In the genomic region with DNA sequence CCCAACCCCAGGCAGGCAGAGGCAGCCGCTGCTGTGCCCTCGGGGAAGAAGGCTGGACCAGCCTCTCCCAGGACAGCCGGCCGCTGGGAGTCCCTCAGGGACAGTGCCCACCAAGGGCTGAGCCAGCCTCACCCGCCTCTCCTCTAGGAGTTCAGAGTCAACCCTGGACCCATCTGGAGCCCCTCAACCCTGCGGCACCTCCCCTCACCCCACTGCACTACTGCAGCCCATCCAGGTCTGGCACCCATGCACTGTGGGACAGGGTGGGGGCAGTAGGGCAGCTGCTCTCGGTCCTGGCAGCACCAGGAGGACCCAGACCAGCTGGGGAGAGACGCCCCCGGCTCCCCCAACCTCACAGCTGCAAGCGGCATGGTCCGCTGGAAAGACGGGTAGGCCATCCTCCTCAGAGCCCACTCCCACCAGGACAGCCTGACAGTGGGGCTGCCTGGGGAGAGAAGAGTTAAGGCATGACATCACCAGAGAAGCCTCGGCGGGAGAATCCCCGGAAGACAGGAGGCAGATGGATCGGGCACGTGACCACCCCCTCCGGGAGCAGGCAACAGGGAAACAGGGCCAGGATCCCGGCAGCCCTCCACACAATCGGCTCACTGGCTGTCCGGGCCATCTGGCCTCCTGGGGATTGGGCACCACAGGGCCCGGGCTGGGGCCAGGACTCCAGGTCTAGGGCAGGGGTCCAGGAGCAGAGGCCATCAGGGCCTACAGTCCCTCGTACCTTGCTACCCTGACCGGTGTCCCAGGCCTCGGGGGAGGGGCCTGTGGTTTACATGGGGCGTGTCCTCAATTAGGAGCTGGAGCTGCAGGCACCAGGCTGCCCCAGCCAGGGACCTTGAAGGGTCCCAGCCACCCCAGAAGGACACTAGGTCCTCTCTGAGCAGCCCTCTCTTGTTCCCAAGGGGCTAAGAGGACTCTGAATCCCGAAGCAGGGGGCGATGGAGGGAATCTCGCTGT, we compare ENCODE assay signal across 7 cellular contexts. TPM values are rescaled to one million over a fixed set of nuclear protein-coding genes. Genes with fewer than 3 reads are reported as not detected.
DNase-seq lines count a peak whose midpoint lies in the region; ATAC-seq and TF ChIP-seq lines count a peak whose summit lies in the region.

No MANE protein-coding gene starts in this region.

- TF ChIP-seq CTCF in MCF 10A (IDR thresholded peaks at IDR 0.05; ENCODE audit: unreplicated experiment), result no peak
- TF ChIP-seq CTCF in gastrocnemius medialis (IDR thresholded peaks at IDR 0.05 in 4 of 5, conservative IDR thresholded peaks at IDR 0.05 in 1 of 5), result no peak

- intact Hi-C loops in MCF 10A (cut with micrococcal nuclease) (no loop called here), gastrocnemius medialis (cut with DNase I; ENCODE audit: low total_unique reads) (no loop called here)

- DNase-seq in GM23248 (peak; percentile 89), NCI-H446 treated with DMSO at 0.1 percent for 48 hours (lab: John Stamatoyannopoulos, UW) (peak; percentile 95), MCF 10A (ENCODE audit: unreplicated experiment) (peak; percentile 71), inferior parietal cortex (ENCODE audit: extremely low spot score) (peak; percentile 87), gastrocnemius medialis (peak; percentile 46 to 66)

- H3K36me3 ChIP-seq in GM23248 (ENCODE audit: low read depth), result no peaks in the 10 kb centered on the region
- H3K36me3 ChIP-seq in gastrocnemius medialis, result no peaks in the 10 kb centered on the region

- H3K4me3 Mint-ChIP-seq in MCF 10A (ENCODE audit: unreplicated experiment), result peak overlapping the region; percentile 81

- H3K27me3 ChIP-seq in GM23248 (replicated peaks; ENCODE audit: insufficient read depth) (no peaks in the 10 kb centered on the region), gastrocnemius medialis (no peaks in the 10 kb centered on the region)

- no peaks in the 10 kb centered on the region for H3F3A ChIP-seq in GM23248 (ENCODE audit: insufficient read depth)

- H3K79me2 ChIP-seq in GM23248 (ENCODE audit: insufficient read depth), result peaks cover 53% of the 10 kb centered on the region

- no peaks in the 10 kb centered on the region for H3K9me2 ChIP-seq in GM23248 (ENCODE audit: insufficient read depth)

- CTCF ChIA-PET in MCF 10A (lab: Yijun Ruan, JAX), result interaction anchor here (0.7 to 1.1 kb wide), 5 partner anchors 12 to 182 kb away, joined by 3 to 4 read pairs (median 4); no protein-coding TSS in a partner anchor

- BruUV-seq in MCF 10A (replicated peaks; lab: Mats Ljungman, UMichigan), result no TSS peak

- no peak overlapping the region for H2AFZ ChIP-seq in GM23248

- POLR2A ChIA-PET in MCF 10A (lab: Yijun Ruan, JAX), result interaction anchor here (0.9 to 1.6 kb wide), 11 partner anchors 13 to 283 kb away, joined by 3 to 8 read pairs (median 5); a partner anchor contains a TSS

- peaks cover 22% of the 10 kb centered on the region for H3K4me1 ChIP-seq in GM23248 (ENCODE audit: insufficient read depth)
- H3K4me1 ChIP-seq in gastrocnemius medialis, result peaks cover 37 to 46% of the 10 kb centered on the region in 2 donors

- H3K4me1 Mint-ChIP-seq in MCF 10A (ENCODE audit: insufficient read depth, unreplicated experiment), result peaks cover 23% of the 10 kb centered on the region

- no peak for TF ChIP-seq POLR2A in gastrocnemius medialis (IDR thresholded peaks at IDR 0.05)

- ATAC-seq in gastrocnemius medialis (no peak), GM19351 (IDR thresholded peaks at IDR 0.05; ENCODE audit: unreplicated experiment) (no peak), GM21367 (IDR thresholded peaks at IDR 0.05; ENCODE audit: unreplicated experiment) (no peak)

- H3K9me3 Mint-ChIP-seq in MCF 10A (ENCODE audit: unreplicated experiment), result no peaks in the 10 kb centered on the region

- peak overlapping the region; percentile 79 for H3K27ac ChIP-seq in GM23248
- H3K27ac ChIP-seq in gastrocnemius medialis, result peak overlapping the region; percentile 58 to 71 (median 67)

- 8 to 9% methylated on average over 24 to 27 of the region's 29 CpGs for WGBS in GM23248 (ENCODE audit: low coverage in 1 of 2, low lambda C conversion rate in 2 of 2, missing lambda C conversion rate in 2 of 2), 2 experiments

- H3K9me3 ChIP-seq in GM23248 (ENCODE audit: low read depth) (no peaks in the 10 kb centered on the region), gastrocnemius medialis (no peaks in the 10 kb centered on the region)

- in situ Hi-C loops in GM23248 (cut with MboI), result no loop called here
- in situ Hi-C loops in gastrocnemius medialis (cut with MboI; ENCODE audit: low sequenced_read_pairs in 4 of 4), result no loop called here

- H4K20me1 ChIP-seq in GM23248 (ENCODE audit: insufficient read depth), result no peaks in the 10 kb centered on the region

- peaks cover 16% of the 10 kb centered on the region for H3K36me3 Mint-ChIP-seq in MCF 10A (ENCODE audit: insufficient read depth, unreplicated experiment)

- peak overlapping the region; percentile 99 for H3K4me3 ChIP-seq in GM23248
- H3K4me3 ChIP-seq in gastrocnemius medialis, result peak overlapping the region; percentile 35 to 92 (median 61)

- H3K9ac ChIP-seq in GM23248, result peak overlapping the region; percentile 97

- H3K27me3 Mint-ChIP-seq in MCF 10A (ENCODE audit: insufficient read depth, unreplicated experiment), result no peaks in the 10 kb centered on the region

- no peak overlapping the region for H3K27ac Mint-ChIP-seq in MCF 10A (ENCODE audit: low read depth, unreplicated experiment)

- H3K4me2 ChIP-seq in GM23248 (ENCODE audit: unreplicated experiment), result peak overlapping the region; percentile 67

RNA-seq across cellular contexts. Expression of a gene that starts 3.1 kb away (rescaled TPM):
- total RNA-seq in GM23248 (2014; rRNA removed; shearing (Covaris generic)), result 58.6 and 68.0 TPM in 2 replicates
- polyA plus RNA-seq in GM23248 (2016; fragmentation: Nextera tagmentation; extraction: Ambion mirVana), result 11.6 and 11.8 TPM in 2 replicates
- total RNA-seq in MCF 10A (2022) (31.5 and 33.5 TPM in 2 replicates), gastrocnemius medialis (10 to 100 TPM; 18.4 to 31.9 (median 25.8) TPM)

RNA-seq across cellular contexts. Expression of a gene that starts 3.8 kb away (rescaled TPM):
- 36.2 and 46.5 TPM in 2 replicates for total RNA-seq in GM23248 (2014; rRNA removed; shearing (Covaris generic))
- 28.3 and 30.9 TPM in 2 replicates for polyA plus RNA-seq in GM23248 (2016; fragmentation: Nextera tagmentation; extraction: Ambion mirVana)
- 15.9 and 27.4 TPM in 2 replicates for total RNA-seq in MCF 10A (2022)
- total RNA-seq in gastrocnemius medialis, result 10 to 100 TPM in 2 of 4 donors, 1 to 10 TPM in 2; 6.2 to 13.1 (median 9.5) TPM

RNA-seq across cellular contexts. Expression of a gene that starts 19.8 kb away (rescaled TPM):
- total RNA-seq in GM23248 (2014; rRNA removed; shearing (Covaris generic)), result 80.1 and 90.0 TPM in 2 replicates
- polyA plus RNA-seq in GM23248 (2016; fragmentation: Nextera tagmentation; extraction: Ambion mirVana), result 70.2 and 72.8 TPM in 2 replicates
- 122 and 129 TPM in 2 replicates for total RNA-seq in MCF 10A (2022)
- 10 to 100 TPM; 74.0 to 94.4 (median 84.7) TPM for total RNA-seq in gastrocnemius medialis

RNA-seq across cellular contexts. Expression of a gene that starts 20.0 kb away (rescaled TPM):
- 30.5 and 39.0 TPM in 2 replicates for total RNA-seq in GM23248 (2014; rRNA removed; shearing (Covaris generic))
- 28.0 and 33.2 TPM in 2 replicates for polyA plus RNA-seq in GM23248 (2016; fragmentation: Nextera tagmentation; extraction: Ambion mirVana)
- 19.3 and 21.0 TPM in 2 replicates for total RNA-seq in MCF 10A (2022)
- total RNA-seq in gastrocnemius medialis, result 10 to 100 TPM; 22.7 to 64.9 (median 34.0) TPM

RNA-seq across cellular contexts. Expression of a gene that starts 24.4 kb away (rescaled TPM):
- 0.76 and 2.5 TPM in 2 replicates for total RNA-seq in GM23248 (2014; rRNA removed; shearing (Covaris generic))
- 0.46 and 0.55 TPM in 2 replicates for polyA plus RNA-seq in GM23248 (2016; fragmentation: Nextera tagmentation; extraction: Ambion mirVana)
- total RNA-seq in MCF 10A (2022) (1.8 and 2.2 TPM in 2 replicates), gastrocnemius medialis (under 1 TPM in 3 of 4 donors, not detected in 1; 0.19 to 0.91 (median 0.66) TPM)
